ENCODE assay signal across 19 cellular contexts in genomic region chr20:24153101-24154040, GRCh38.
DNase-seq lines count a peak whose midpoint lies in the region; TF ChIP-seq lines count a peak whose summit lies in the region.
"Had no signal": no experiment of that assay in that cellular context is flagged by ENCODE, and none has a peak within 500 bp of the region (broad histone marks: within the 10 kb centered on the region; RNA-seq: fewer than 3 reads in every experiment).

No MANE protein-coding gene starts in this region.

- no peaks in the 10 kb centered on the region for H3K36me3 Mint-ChIP-seq in Calu3 (ENCODE audit: insufficient read depth, unreplicated experiment)
- H3K36me3 Mint-ChIP-seq: CD14-positive monocyte had no signal

- H3K27me3 ChIP-seq in A673 (replicated peaks; ENCODE audit: insufficient read depth, low read depth, low read length, poor library complexity) (no peaks in the 10 kb centered on the region), tibial artery (peaks cover 0 to 17% of the 10 kb centered on the region in 2 donors)
- H3K27me3 ChIP-seq: MG63 had no signal

- peak; percentile 40 for DNase-seq in A673 (ENCODE audit: low spot score)
- peak; percentile 90 for DNase-seq in DMS 273 (lab: John Stamatoyannopoulos, UW; ENCODE audit: unreplicated experiment)
- DNase-seq in NCI-H446 treated with DMSO at 0.1 percent for 48 hours (lab: John Stamatoyannopoulos, UW): peak; percentile 22
- peak; percentile 65 for DNase-seq in mesenteric fat pad (ENCODE audit: low spot score)
- no peak for DNase-seq in Calu3
- DNase-seq in NCI-H82 treated with DMSO at 0.1 percent for 48 hours (lab: John Stamatoyannopoulos, UW; ENCODE audit: unreplicated experiment): no peak
- DNase-seq in tibial artery: no peak
- DNase-seq: GF-D8, GOT3, Kasumi-1, MG63, NCI-H1048, NCI-H1436 treated with DMSO at 0.1 percent for 48 hours, NCI-H2081, NCI-H510A treated with DMSO at 0.1 percent for 48 hours, PC-3, RPMI8226 had no signal

- H3K27me3 Mint-ChIP-seq in Calu3 (ENCODE audit: unreplicated experiment): no peaks in the 10 kb centered on the region

- POLR2A ChIA-PET in A673 (lab: Charles Lee; ENCODE audit: low non-redundant PET): no interaction called here

- TF ChIP-seq CTCF in A673 (conservative IDR thresholded peaks at IDR 0.05; ENCODE audit: low read depth, low read length): no peak
- no peak for TF ChIP-seq CTCF in Calu3 (IDR thresholded peaks at IDR 0.05; ENCODE audit: unreplicated experiment)
- TF ChIP-seq CTCF in tibial artery (IDR thresholded peaks at IDR 0.05): no peak

- H3K27ac ChIP-seq in A673 (ENCODE audit: low read depth, low read length, poor library complexity, severe bottlenecking) (no peak overlapping the region), tibial artery (no peak overlapping the region)

- no peaks in the 10 kb centered on the region for H3K9me3 ChIP-seq in A673 (ENCODE audit: low read depth, low read length, poor library complexity, severe bottlenecking)
- no peaks in the 10 kb centered on the region for H3K9me3 ChIP-seq in tibial artery
- H3K9me3 ChIP-seq: MG63 had no signal

- intact Hi-C loops in A673 (cut with micrococcal nuclease; ENCODE audit: unreplicated experiment): no loop called here
- intact Hi-C loops in Calu3 (cut with micrococcal nuclease; ENCODE audit: unreplicated experiment): no loop called here
- intact Hi-C loops in tibial artery (cut with DNase I; ENCODE audit: low total_unique reads): no loop called here

- CTCF ChIA-PET in A673 (lab: Charles Lee): no interaction called here
- CTCF ChIA-PET in Calu3 (lab: Charles Lee): no interaction called here

- H3K9me3 Mint-ChIP-seq in Calu3 (ENCODE audit: low read depth, unreplicated experiment): no peaks in the 10 kb centered on the region

- H3K4me3 Mint-ChIP-seq in Calu3 (ENCODE audit: low read depth, unreplicated experiment): no peak overlapping the region
- H3K4me3 Mint-ChIP-seq: CD14-positive monocyte had no signal

- H3K4me1 ChIP-seq in A673 (ENCODE audit: insufficient read depth, low read length, poor library complexity, severe bottlenecking) (peaks cover 4% of the 10 kb centered on the region), tibial artery (no peaks in the 10 kb centered on the region)

- H3K4me3 ChIP-seq in A673 (ENCODE audit: low read depth, low read length, poor library complexity, severe bottlenecking) (no peak overlapping the region), tibial artery (no peak overlapping the region)
- H3K4me3 ChIP-seq: GM12878, MG63 had no signal

- no peaks in the 10 kb centered on the region for H3K4me1 Mint-ChIP-seq in Calu3 (ENCODE audit: low read depth, unreplicated experiment)

- no peak overlapping the region for H3K27ac Mint-ChIP-seq in Calu3 (ENCODE audit: unreplicated experiment)
- H3K27ac Mint-ChIP-seq: CD14-positive monocyte had no signal

- BruUV-seq in A673 (replicated peaks; lab: Mats Ljungman, UMichigan): no TSS peak
- BruUV-seq in Calu3 (replicated peaks; lab: Mats Ljungman, UMichigan): no TSS peak

- H3K36me3 ChIP-seq in A673 (ENCODE audit: insufficient read depth, low read length, poor library complexity, severe bottlenecking): no peaks in the 10 kb centered on the region
- H3K36me3 ChIP-seq in tibial artery: no peaks in the 10 kb centered on the region
- H3K36me3 ChIP-seq: MG63 had no signal

Comparison
In these comparisons a context has a peak if more than half of its experiments do, and no peak if none do; other contexts are left out.
1. DNase-seq: peak in A673 (single experiment), DMS 273 (single experiment), NCI-H446 treated with DMSO at 0.1 percent for 48 hours (single experiment) and mesenteric fat pad (single experiment); none in Calu3 (single experiment), NCI-H82 treated with DMSO at 0.1 percent for 48 hours (single experiment) and tibial artery (0 of 2).